ENCODE assay signal across 9 cellular contexts in genomic region chr22:43848366-43849171, GRCh38. TPM values are rescaled to one million over a fixed set of nuclear protein-coding genes. Genes with fewer than 3 reads are reported as not detected.
A peak's percentile ranks its signal among the peaks of the same experiment; 100 is the strongest.
DNase-seq lines count a peak whose midpoint lies in the region; ATAC-seq and TF ChIP-seq lines count a peak whose summit lies in the region.
"Had no signal": no experiment of that assay in that cellular context is flagged by ENCODE, and none has a peak within 500 bp of the region (broad histone marks: within the 10 kb centered on the region; RNA-seq: fewer than 3 reads in every experiment).

No MANE protein-coding gene starts in this region.

- H3K9me3 Mint-ChIP-seq in nephron = no peaks in the 10 kb centered on the region
- H3K9me3 Mint-ChIP-seq: activated CD4-positive, alpha-beta T cell treated with anti-CD3 and anti-CD28 coated beads, Interleukin-2, amount 10 ng/mL, durations not matched to agents 24 days and 14 days had no signal

- H3K4me3 Mint-ChIP-seq in nephron = no peak overlapping the region
- H3K4me3 Mint-ChIP-seq: activated CD4-positive, alpha-beta T cell treated with anti-CD3 and anti-CD28 coated beads, Interleukin-2, amount 10 ng/mL, durations not matched to agents 24 days and 14 days had no signal

- no peaks in the 10 kb centered on the region for H3K27me3 ChIP-seq in brain microvascular endothelial cell (replicated peaks)

- no peak overlapping the region for H3K4me3 ChIP-seq in brain microvascular endothelial cell (ENCODE audit: low read depth, low read length)

- H3K27me3 Mint-ChIP-seq in nephron (ENCODE audit: low read depth) = peaks cover 13% of the 10 kb centered on the region

- DNase-seq in G401 (ENCODE audit: low spot score) (peak; percentile 47), NCI-H128 (lab: John Stamatoyannopoulos, UW; ENCODE audit: unreplicated experiment) (peak; percentile 41), brain microvascular endothelial cell (no peak), KBM-7 (no peak), HuH-7.5 (ENCODE audit: low spot score) (no peak)
- no peak for DNase-seq in activated CD4-positive, alpha-beta T cell treated with anti-CD3 and anti-CD28 coated beads, Interleukin-2, amount 50 U/mL, for 1 hour
- DNase-seq: activated CD4-positive, alpha-beta T cell treated with anti-CD3 and anti-CD28 coated beads, Interleukin-2, amount 10 ng/mL, durations not matched to agents 24 days and 14 days had no signal

- no peaks in the 10 kb centered on the region for H3K4me1 Mint-ChIP-seq in nephron
- H3K4me1 Mint-ChIP-seq: activated CD4-positive, alpha-beta T cell treated with anti-CD3 and anti-CD28 coated beads, Interleukin-2, amount 10 ng/mL, durations not matched to agents 24 days and 14 days had no signal

- in situ Hi-C loops in G401 (cut with HindIII; ENCODE audit: low sequenced_read_pairs) = no loop called here
- in situ Hi-C loops in brain microvascular endothelial cell (cut with HindIII; ENCODE audit: low pct_ligation_motif_present, low sequenced_read_pairs) = no loop called here
- in situ Hi-C loops in KBM-7 (cut with MboI; ENCODE audit: low pct_unique_long_range_greater_than_20kb, low sequenced_read_pairs) = no loop called here

- H3K27ac Mint-ChIP-seq in nephron = no peak overlapping the region
- H3K27ac Mint-ChIP-seq: activated CD4-positive, alpha-beta T cell treated with anti-CD3 and anti-CD28 coated beads, Interleukin-2, amount 10 ng/mL, durations not matched to agents 24 days and 14 days had no signal

- H3K27ac ChIP-seq in brain microvascular endothelial cell = no peak overlapping the region

- ATAC-seq in GM18870 (IDR thresholded peaks at IDR 0.05; ENCODE audit: unreplicated experiment) = no peak

- no peaks in the 10 kb centered on the region for H3K36me3 ChIP-seq in brain microvascular endothelial cell (replicated peaks)

- H3K36me3 Mint-ChIP-seq in nephron (ENCODE audit: low read depth) = no peaks in the 10 kb centered on the region

- TF ChIP-seq CTCF in brain microvascular endothelial cell (IDR thresholded peaks at IDR 0.05; ENCODE audit: low read depth, low read length, missing control alignments) = peak; percentile 66
- peak; percentile 42 to 52 (median 43) for TF ChIP-seq CTCF in nephron (IDR thresholded peaks at IDR 0.05; ENCODE audit: unreplicated experiment in 3 of 3)

RNA-seq across cellular contexts. Expression of gene SULT4A1, which starts 13.7 kb away (rescaled TPM):
- 5.5 and 9.5 TPM in 2 replicates for total RNA-seq in G401 (2014; rRNA removed; shearing (Covaris generic))
- total RNA-seq: activated CD4-positive, alpha-beta T cell treated with anti-CD3 and anti-CD28 coated beads, Interleukin-2, amount 10 ng/mL, durations not matched to agents 24 days and 14 days had no signal

RNA-seq across cellular contexts. Expression of gene EFCAB6, which starts 36.5 kb away (rescaled TPM):
- total RNA-seq in G401 (2014; rRNA removed; shearing (Covaris generic)) = 0.25 and 0.54 TPM in 2 replicates

RNA-seq across cellular contexts. Expression of gene PNPLA5, which starts 43.2 kb away (rescaled TPM):
- not detected in 2 replicates for total RNA-seq in G401 (2014; rRNA removed; shearing (Covaris generic))
- total RNA-seq: activated CD4-positive, alpha-beta T cell treated with anti-CD3 and anti-CD28 coated beads, Interleukin-2, amount 10 ng/mL, durations not matched to agents 24 days and 14 days had no signal

Comparison
In these comparisons a context has a peak if more than half of its experiments do, and no peak if none do; other contexts are left out.
1. DNase-seq: peak in G401 (single experiment) and NCI-H128 (single experiment); none in brain microvascular endothelial cell (single experiment), KBM-7 (single experiment), activated CD4-positive, alpha-beta T cell treated with anti-CD3 and anti-CD28 coated beads, Interleukin-2, amount 50 U/mL, for 1 hour (single experiment) and HuH-7.5 (single experiment).